In genomic region chr4:185902654-185903053, GRCh38 we compare ENCODE assay signal across 1 cellular context.
TF ChIP-seq lines count a peak whose summit lies in the region.

No MANE protein-coding gene starts in this region.

TF ChIP-seq in GM23338, 12 proteins besides CTCF, POLR2A, EP300 and RAD21 (continued from another document):
- TF ChIP-seq REST (IDR thresholded peaks at IDR 0.05; ENCODE audit: unreplicated experiment) (no peak), EZH2 (IDR thresholded peaks at IDR 0.05; ENCODE audit: low read depth, unreplicated experiment) (no peak), ETS1 (IDR thresholded peaks at IDR 0.05) (no peak), ZNF331 (CRISPR knock-in tag; IDR thresholded peaks at IDR 0.05; ENCODE audit: low read depth) (no peak), JUNB (IDR thresholded peaks at IDR 0.05; ENCODE audit: unreplicated experiment) (no peak), EZH2phosphoT487 (IDR thresholded peaks at IDR 0.05; ENCODE audit: unreplicated experiment) (no peak), NANOG (IDR thresholded peaks at IDR 0.05; ENCODE audit: borderline replicate concordance) (no peak), ZNF462 (CRISPR knock-in tag; IDR thresholded peaks at IDR 0.05) (no peak), POLR2AphosphoS5 (IDR thresholded peaks at IDR 0.05; ENCODE audit: low read depth) (no peak), STAT1 (IDR thresholded peaks at IDR 0.05; ENCODE audit: unreplicated experiment) (no peak)
